ENCODE assay signal across 8 cellular contexts in the genomic region with DNA sequence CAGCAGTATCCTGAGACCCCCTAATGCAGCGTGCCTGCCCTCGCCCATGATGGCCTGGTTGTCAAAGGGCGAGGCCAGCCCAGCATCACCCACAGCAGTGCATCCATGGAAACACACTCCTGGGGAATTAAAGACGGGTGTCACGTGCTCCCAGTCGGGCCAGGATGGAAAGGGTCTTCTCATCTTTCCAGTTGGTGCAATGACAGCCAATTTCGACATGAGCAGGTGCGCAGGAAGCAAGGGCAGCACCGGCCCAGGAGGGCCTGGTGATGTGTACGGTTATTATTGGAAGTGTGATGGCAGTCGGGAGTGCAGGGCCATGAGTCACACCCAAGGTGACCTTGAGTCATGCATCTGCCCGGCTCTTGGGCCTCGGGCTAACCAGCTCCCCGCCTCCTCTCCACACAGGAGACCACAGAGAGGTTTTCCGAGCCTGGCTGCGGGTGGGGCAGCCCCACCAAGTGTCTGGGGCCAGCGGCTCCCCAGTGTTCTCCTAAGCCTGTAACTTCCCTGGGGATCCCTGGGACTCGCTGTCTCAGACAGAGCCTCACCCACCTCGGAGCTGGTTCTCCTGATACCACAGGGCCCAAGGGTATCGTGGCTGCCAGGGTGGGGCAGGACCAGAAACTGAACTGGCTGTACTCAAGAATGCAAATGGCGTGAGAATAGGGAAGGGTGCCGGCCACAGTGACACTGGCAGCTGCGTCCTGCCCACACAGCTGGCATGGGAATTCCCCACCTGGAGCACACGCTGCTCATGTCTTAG.
DNase-seq lines count a peak whose midpoint lies in the region; ATAC-seq and TF ChIP-seq lines count a peak whose summit lies in the region.

No MANE protein-coding gene starts in this region.

- H3K4me1 Mint-ChIP-seq in dendritic cell treated with granulocyte-macrophage colony-stimulating factor and Interleukin-4, amounts not matched to agents 40 ng/mL and 50 ng/mL, for 4 days (ENCODE audit: low read depth): peaks cover 6% of the 10 kb centered on the region
- H3K4me1 Mint-ChIP-seq in stimulated activated effector memory CD8-positive, alpha-beta T cell treated with anti-CD3 and anti-CD28 coated beads, Interleukin-12 subunit alpha, Interleukin-12 subunit beta, amount 100 ng/mL, for 72 hours: peaks cover 11% of the 10 kb centered on the region
- no peaks in the 10 kb centered on the region for H3K4me1 Mint-ChIP-seq in immature natural killer cell
- H3K4me1 Mint-ChIP-seq in endodermal cell: peaks cover 7% of the 10 kb centered on the region

- H3K9me3 Mint-ChIP-seq in dendritic cell treated with granulocyte-macrophage colony-stimulating factor and Interleukin-4, amounts not matched to agents 40 ng/mL and 50 ng/mL, for 4 days: no peaks in the 10 kb centered on the region
- no peaks in the 10 kb centered on the region for H3K9me3 Mint-ChIP-seq in stimulated activated effector memory CD8-positive, alpha-beta T cell treated with anti-CD3 and anti-CD28 coated beads, Interleukin-12 subunit alpha, Interleukin-12 subunit beta, amount 100 ng/mL, for 72 hours
- H3K9me3 Mint-ChIP-seq in immature natural killer cell: no peaks in the 10 kb centered on the region
- no peaks in the 10 kb centered on the region for H3K9me3 Mint-ChIP-seq in endodermal cell

- no peaks in the 10 kb centered on the region for H3K36me3 ChIP-seq in endodermal cell (ENCODE audit: control insufficient read depth, insufficient read depth, low read length)

- H3K4me3 Mint-ChIP-seq in dendritic cell treated with granulocyte-macrophage colony-stimulating factor and Interleukin-4, amounts not matched to agents 40 ng/mL and 50 ng/mL, for 4 days: no peak overlapping the region
- peak overlapping the region; percentile 37 for H3K4me3 Mint-ChIP-seq in stimulated activated effector memory CD8-positive, alpha-beta T cell treated with anti-CD3 and anti-CD28 coated beads, Interleukin-12 subunit alpha, Interleukin-12 subunit beta, amount 100 ng/mL, for 72 hours
- no peak overlapping the region for H3K4me3 Mint-ChIP-seq in immature natural killer cell
- H3K4me3 Mint-ChIP-seq in endodermal cell: no peak overlapping the region

- peak; percentile 53 for ATAC-seq in GM21786 (IDR thresholded peaks at IDR 0.05; ENCODE audit: unreplicated experiment)
- ATAC-seq in stimulated activated effector memory CD8-positive, alpha-beta T cell treated with anti-CD3 and anti-CD28 coated beads, Interleukin-12 subunit alpha, Interleukin-12 subunit beta, amount 100 ng/mL, for 72 hours: peak; percentile 86

- intact Hi-C loops in dendritic cell treated with granulocyte-macrophage colony-stimulating factor and Interleukin-4, amounts not matched to agents 40 ng/mL and 50 ng/mL, for 4 days (cut with micrococcal nuclease): no loop called here

- WGBS in endodermal cell (ENCODE audit: insufficient coverage in 1 of 2, insufficient read length in 1 of 2), 2 experiments: 90 to 93% methylated on average over 15 to 24 of the region's 24 CpGs

- no peak overlapping the region for H3K27ac ChIP-seq in endodermal cell (ENCODE audit: low read depth, low read length)

- H3K9me3 ChIP-seq in endodermal cell (ENCODE audit: control insufficient read depth, low read length): no peaks in the 10 kb centered on the region

- H3K9ac ChIP-seq in endodermal cell (ENCODE audit: extremely low read depth, low read length, poor library complexity, severe bottlenecking): no peak overlapping the region

- H3K4me1 ChIP-seq in endodermal cell (ENCODE audit: control insufficient read depth, insufficient read depth, low read length): no peaks in the 10 kb centered on the region

- DNase-seq in ELR (ENCODE audit: low read depth): peak; percentile 87
- peak; percentile 32 for DNase-seq in NCI-H2171 (lab: John Stamatoyannopoulos, UW)
- no peak for DNase-seq in stimulated activated effector memory CD8-positive, alpha-beta T cell treated with anti-CD3 and anti-CD28 coated beads, Interleukin-12 subunit alpha, Interleukin-12 subunit beta, amount 100 ng/mL, for 72 hours (ENCODE audit: low spot score in 2 of 2)
- DNase-seq in immature natural killer cell: no peak
- DNase-seq in T-helper 2 cell: no peak
- DNase-seq in endodermal cell: no peak

- peak overlapping the region; percentile 2 for H3K27ac Mint-ChIP-seq in dendritic cell treated with granulocyte-macrophage colony-stimulating factor and Interleukin-4, amounts not matched to agents 40 ng/mL and 50 ng/mL, for 4 days
- peak overlapping the region; percentile 54 for H3K27ac Mint-ChIP-seq in stimulated activated effector memory CD8-positive, alpha-beta T cell treated with anti-CD3 and anti-CD28 coated beads, Interleukin-12 subunit alpha, Interleukin-12 subunit beta, amount 100 ng/mL, for 72 hours
- H3K27ac Mint-ChIP-seq in immature natural killer cell (no peak overlapping the region), endodermal cell (no peak overlapping the region)

- peaks cover 13% of the 10 kb centered on the region for H3K27me3 Mint-ChIP-seq in dendritic cell treated with granulocyte-macrophage colony-stimulating factor and Interleukin-4, amounts not matched to agents 40 ng/mL and 50 ng/mL, for 4 days
- peaks cover 0 to 8% (median 2%) of the 10 kb centered on the region in 3 donors for H3K27me3 Mint-ChIP-seq in immature natural killer cell (ENCODE audit: low read depth in 3 of 3)
- no peaks in the 10 kb centered on the region for H3K27me3 Mint-ChIP-seq in endodermal cell (ENCODE audit: insufficient read depth)

- H3K4me3 ChIP-seq in endodermal cell (ENCODE audit: low read length): no peak overlapping the region

- H3K36me3 Mint-ChIP-seq in dendritic cell treated with granulocyte-macrophage colony-stimulating factor and Interleukin-4, amounts not matched to agents 40 ng/mL and 50 ng/mL, for 4 days (ENCODE audit: low read depth): no peaks in the 10 kb centered on the region
- no peaks in the 10 kb centered on the region for H3K36me3 Mint-ChIP-seq in stimulated activated effector memory CD8-positive, alpha-beta T cell treated with anti-CD3 and anti-CD28 coated beads, Interleukin-12 subunit alpha, Interleukin-12 subunit beta, amount 100 ng/mL, for 72 hours
- H3K36me3 Mint-ChIP-seq in immature natural killer cell (no peaks in the 10 kb centered on the region), endodermal cell (ENCODE audit: low read depth) (no peaks in the 10 kb centered on the region)

- TF ChIP-seq CTCF in endodermal cell (conservative IDR thresholded peaks at IDR 0.05): no peak

- H3K27me3 ChIP-seq in endodermal cell (ENCODE audit: control insufficient read depth, insufficient read depth, low read length, poor library complexity, severe bottlenecking): no peaks in the 10 kb centered on the region

Comparison
In these comparisons a context has a peak if more than half of its experiments do, and no peak if none do; other contexts are left out.
1. DNase-seq: peak in ELR (single experiment) and NCI-H2171 (single experiment); none in stimulated activated effector memory CD8-positive, alpha-beta T cell treated with anti-CD3 and anti-CD28 coated beads, Interleukin-12 subunit alpha, Interleukin-12 subunit beta, amount 100 ng/mL, for 72 hours (0 of 2), immature natural killer cell (0 of 3), T-helper 2 cell (0 of 5) and endodermal cell (single experiment).
2. H3K27ac Mint-ChIP-seq: peak in dendritic cell treated with granulocyte-macrophage colony-stimulating factor and Interleukin-4, amounts not matched to agents 40 ng/mL and 50 ng/mL, for 4 days (single experiment) and stimulated activated effector memory CD8-positive, alpha-beta T cell treated with anti-CD3 and anti-CD28 coated beads, Interleukin-12 subunit alpha, Interleukin-12 subunit beta, amount 100 ng/mL, for 72 hours (single experiment); none in immature natural killer cell (0 of 6) and endodermal cell (single experiment).